Comparison of ENCODE assay signal across 1 cellular context in genomic region chr4:122921971-122922876, GRCh38.
TF ChIP-seq lines count a peak whose summit lies in the region.

TSS of gene NUDT6 (minus strand) at chr4:122922597. CDS start at chr4:122922572, 25 bp downstream.

TF ChIP-seq in HepG2, 621 proteins besides CTCF, POLR2A, EP300 and RAD21 (continued from another document and continues in another):
- TF ChIP-seq, protein P1, sequence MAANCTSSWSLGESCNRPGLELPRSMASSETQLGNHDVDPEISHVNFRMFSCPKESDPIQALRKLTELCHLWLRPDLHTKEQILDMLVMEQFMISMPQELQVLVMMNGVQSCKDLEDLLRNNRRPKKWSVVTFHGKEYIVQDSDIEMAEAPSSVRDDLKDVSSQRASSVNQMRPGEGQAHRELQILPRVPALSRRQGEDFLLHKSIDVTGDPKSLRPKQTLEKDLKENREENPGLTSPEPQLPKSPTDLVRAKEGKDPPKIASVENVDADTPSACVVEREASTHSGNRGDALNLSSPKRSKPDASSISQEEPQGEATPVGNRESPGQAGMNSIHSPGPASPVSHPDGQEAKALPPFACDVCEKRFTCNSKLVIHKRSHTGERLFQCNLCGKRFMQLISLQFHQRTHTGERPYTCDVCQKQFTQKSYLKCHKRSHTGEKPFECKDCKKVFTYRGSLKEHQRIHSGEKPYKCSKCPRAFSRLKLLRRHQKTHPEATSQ (CRISPR knock-in tag; IDR thresholded peaks at IDR 0.05; ENCODE audit: borderline replicate concordance) = no peak
- TF ChIP-seq ZNF282 (IDR thresholded peaks at IDR 0.05; ENCODE audit: partially characterized antibody) (no peak), ZFP36L1 (CRISPR knock-in tag; IDR thresholded peaks at IDR 0.05) (no peak; the same call in 1 of the 2 replicates), ZNF256 (CRISPR knock-in tag; conservative IDR thresholded peaks at IDR 0.05) (no peak), GATAD2A (CRISPR knock-in tag; IDR thresholded peaks at IDR 0.05) (no peak; the same call in 1 of the 2 replicates), NAIF1 (CRISPR knock-in tag; IDR thresholded peaks at IDR 0.05; ENCODE audit: borderline replicate concordance) (peak; percentile 82), ATF6 (CRISPR knock-in tag; conservative IDR thresholded peaks at IDR 0.05) (no peak), PRPF4 (IDR thresholded peaks at IDR 0.05; ENCODE audit: low read depth, low read length, poor library complexity, severe bottlenecking) (no peak), ZNF563 (CRISPR knock-in tag; IDR thresholded peaks at IDR 0.05) (no peak), RBAK (CRISPR knock-in tag; IDR thresholded peaks at IDR 0.05) (no peak), IRF2 (CRISPR knock-in tag; IDR thresholded peaks at IDR 0.05) (no peak; the same call in 1 of the 2 replicates), ARID2 (CRISPR knock-in tag; IDR thresholded peaks at IDR 0.05; ENCODE audit: borderline replicate concordance) (0 out of 2 replicates have a peak, but pooled peaks have one; percentile 78), GLI4 (CRISPR knock-in tag; IDR thresholded peaks at IDR 0.05; ENCODE audit: borderline replicate concordance) (no peak), CHD4 (IDR thresholded peaks at IDR 0.05; ENCODE audit: borderline replicate concordance, low read length) (no peak), ZNF460 (CRISPR knock-in tag; IDR thresholded peaks at IDR 0.05; ENCODE audit: borderline replicate concordance) (no peak), ZNF543 (CRISPR knock-in tag; IDR thresholded peaks at IDR 0.05) (no peak; the same call in 1 of the 2 replicates), POLR2G (IDR thresholded peaks at IDR 0.05; ENCODE audit: low read depth, low read length) (peak; percentile 83), RXRA (CRISPR knock-in tag; IDR thresholded peaks at IDR 0.05) (peak; percentile 54; the same call in 1 of the 2 replicates), FOXO1 (CRISPR knock-in tag; IDR thresholded peaks at IDR 0.05) (no peak), ZNF879 (CRISPR knock-in tag; IDR thresholded peaks at IDR 0.05) (no peak), RARA (CRISPR knock-in tag; IDR thresholded peaks at IDR 0.05) (no peak), ZNF274 (CRISPR knock-in tag; IDR thresholded peaks at IDR 0.05) (no peak; the same call in none of the 2 replicates), ZC3H13 (CRISPR knock-in tag; IDR thresholded peaks at IDR 0.05) (peak; percentile 68; the same call in 1 of the 2 replicates), EHMT2 (IDR thresholded peaks at IDR 0.05; ENCODE audit: borderline replicate concordance, low read depth, low read length) (no peak), NFE2L1 (CRISPR knock-in tag; IDR thresholded peaks at IDR 0.05; ENCODE audit: borderline replicate concordance) (no peak), HNF4A (CRISPR knock-in tag; IDR thresholded peaks at IDR 0.05) (peak; percentile 22), IKZF5 (CRISPR knock-in tag; IDR thresholded peaks at IDR 0.05) (peak; percentile 63), POGK (CRISPR knock-in tag; conservative IDR thresholded peaks at IDR 0.05) (peak; percentile 91), ELF4 (CRISPR knock-in tag; IDR thresholded peaks at IDR 0.05; ENCODE audit: borderline replicate concordance) (peak; percentile 20; the same call in 1 of the 2 replicates), ZSCAN30 (CRISPR knock-in tag; IDR thresholded peaks at IDR 0.05) (peak; percentile 88), REPIN1 (CRISPR knock-in tag; IDR thresholded peaks at IDR 0.05; ENCODE audit: borderline replicate concordance, low read depth) (peak; percentile 32; the same call in 1 of the 2 replicates), ZNF382 (CRISPR knock-in tag; IDR thresholded peaks at IDR 0.05; ENCODE audit: borderline replicate concordance) (no peak), ZNF33A (CRISPR knock-in tag; IDR thresholded peaks at IDR 0.05; ENCODE audit: borderline replicate concordance) (no peak), MAF1 (CRISPR knock-in tag; IDR thresholded peaks at IDR 0.05; ENCODE audit: borderline replicate concordance) (no peak), HOXD1 (CRISPR knock-in tag; IDR thresholded peaks at IDR 0.05) (no peak), ZNF83 (CRISPR knock-in tag; IDR thresholded peaks at IDR 0.05; ENCODE audit: borderline replicate concordance) (peak; percentile 53; the same call in 1 of the 2 replicates)
- TF ChIP-seq, protein P2, sequence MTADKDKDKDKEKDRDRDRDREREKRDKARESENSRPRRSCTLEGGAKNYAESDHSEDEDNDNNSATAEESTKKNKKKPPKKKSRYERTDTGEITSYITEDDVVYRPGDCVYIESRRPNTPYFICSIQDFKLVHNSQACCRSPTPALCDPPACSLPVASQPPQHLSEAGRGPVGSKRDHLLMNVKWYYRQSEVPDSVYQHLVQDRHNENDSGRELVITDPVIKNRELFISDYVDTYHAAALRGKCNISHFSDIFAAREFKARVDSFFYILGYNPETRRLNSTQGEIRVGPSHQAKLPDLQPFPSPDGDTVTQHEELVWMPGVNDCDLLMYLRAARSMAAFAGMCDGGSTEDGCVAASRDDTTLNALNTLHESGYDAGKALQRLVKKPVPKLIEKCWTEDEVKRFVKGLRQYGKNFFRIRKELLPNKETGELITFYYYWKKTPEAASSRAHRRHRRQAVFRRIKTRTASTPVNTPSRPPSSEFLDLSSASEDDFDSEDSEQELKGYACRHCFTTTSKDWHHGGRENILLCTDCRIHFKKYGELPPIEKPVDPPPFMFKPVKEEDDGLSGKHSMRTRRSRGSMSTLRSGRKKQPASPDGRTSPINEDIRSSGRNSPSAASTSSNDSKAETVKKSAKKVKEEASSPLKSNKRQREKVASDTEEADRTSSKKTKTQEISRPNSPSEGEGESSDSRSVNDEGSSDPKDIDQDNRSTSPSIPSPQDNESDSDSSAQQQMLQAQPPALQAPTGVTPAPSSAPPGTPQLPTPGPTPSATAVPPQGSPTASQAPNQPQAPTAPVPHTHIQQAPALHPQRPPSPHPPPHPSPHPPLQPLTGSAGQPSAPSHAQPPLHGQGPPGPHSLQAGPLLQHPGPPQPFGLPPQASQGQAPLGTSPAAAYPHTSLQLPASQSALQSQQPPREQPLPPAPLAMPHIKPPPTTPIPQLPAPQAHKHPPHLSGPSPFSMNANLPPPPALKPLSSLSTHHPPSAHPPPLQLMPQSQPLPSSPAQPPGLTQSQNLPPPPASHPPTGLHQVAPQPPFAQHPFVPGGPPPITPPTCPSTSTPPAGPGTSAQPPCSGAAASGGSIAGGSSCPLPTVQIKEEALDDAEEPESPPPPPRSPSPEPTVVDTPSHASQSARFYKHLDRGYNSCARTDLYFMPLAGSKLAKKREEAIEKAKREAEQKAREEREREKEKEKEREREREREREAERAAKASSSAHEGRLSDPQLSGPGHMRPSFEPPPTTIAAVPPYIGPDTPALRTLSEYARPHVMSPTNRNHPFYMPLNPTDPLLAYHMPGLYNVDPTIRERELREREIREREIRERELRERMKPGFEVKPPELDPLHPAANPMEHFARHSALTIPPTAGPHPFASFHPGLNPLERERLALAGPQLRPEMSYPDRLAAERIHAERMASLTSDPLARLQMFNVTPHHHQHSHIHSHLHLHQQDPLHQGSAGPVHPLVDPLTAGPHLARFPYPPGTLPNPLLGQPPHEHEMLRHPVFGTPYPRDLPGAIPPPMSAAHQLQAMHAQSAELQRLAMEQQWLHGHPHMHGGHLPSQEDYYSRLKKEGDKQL (CRISPR knock-in tag; IDR thresholded peaks at IDR 0.05; ENCODE audit: low read depth) = no peak
- TF ChIP-seq, protein P3, sequence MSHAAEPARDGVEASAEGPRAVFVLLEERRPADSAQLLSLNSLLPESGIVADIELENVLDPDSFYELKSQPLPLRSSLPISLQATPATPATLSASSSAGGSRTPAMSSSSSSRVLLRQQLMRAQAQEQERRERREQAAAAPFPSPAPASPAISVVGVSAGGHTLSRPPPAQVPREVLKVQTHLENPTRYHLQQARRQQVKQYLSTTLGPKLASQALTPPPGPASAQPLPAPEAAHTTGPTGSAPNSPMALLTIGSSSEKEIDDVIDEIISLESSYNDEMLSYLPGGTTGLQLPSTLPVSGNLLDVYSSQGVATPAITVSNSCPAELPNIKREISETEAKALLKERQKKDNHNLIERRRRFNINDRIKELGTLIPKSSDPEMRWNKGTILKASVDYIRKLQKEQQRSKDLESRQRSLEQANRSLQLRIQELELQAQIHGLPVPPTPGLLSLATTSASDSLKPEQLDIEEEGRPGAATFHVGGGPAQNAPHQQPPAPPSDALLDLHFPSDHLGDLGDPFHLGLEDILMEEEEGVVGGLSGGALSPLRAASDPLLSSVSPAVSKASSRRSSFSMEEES (CRISPR knock-in tag; IDR thresholded peaks at IDR 0.05) = no peak; the same call in 1 of the 2 replicates
- TF ChIP-seq, protein P4, sequence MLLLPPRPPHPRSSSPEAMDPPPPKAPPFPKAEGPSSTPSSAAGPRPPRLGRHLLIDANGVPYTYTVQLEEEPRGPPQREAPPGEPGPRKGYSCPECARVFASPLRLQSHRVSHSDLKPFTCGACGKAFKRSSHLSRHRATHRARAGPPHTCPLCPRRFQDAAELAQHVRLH (CRISPR knock-in tag; IDR thresholded peaks at IDR 0.05; ENCODE audit: borderline replicate concordance, low read depth) = no peak
- TF ChIP-seq, protein P5, sequence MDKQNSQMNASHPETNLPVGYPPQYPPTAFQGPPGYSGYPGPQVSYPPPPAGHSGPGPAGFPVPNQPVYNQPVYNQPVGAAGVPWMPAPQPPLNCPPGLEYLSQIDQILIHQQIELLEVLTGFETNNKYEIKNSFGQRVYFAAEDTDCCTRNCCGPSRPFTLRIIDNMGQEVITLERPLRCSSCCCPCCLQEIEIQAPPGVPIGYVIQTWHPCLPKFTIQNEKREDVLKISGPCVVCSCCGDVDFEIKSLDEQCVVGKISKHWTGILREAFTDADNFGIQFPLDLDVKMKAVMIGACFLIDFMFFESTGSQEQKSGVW (CRISPR knock-in tag; IDR thresholded peaks at IDR 0.05; ENCODE audit: borderline replicate concordance) = no peak
- TF ChIP-seq, protein P6, sequence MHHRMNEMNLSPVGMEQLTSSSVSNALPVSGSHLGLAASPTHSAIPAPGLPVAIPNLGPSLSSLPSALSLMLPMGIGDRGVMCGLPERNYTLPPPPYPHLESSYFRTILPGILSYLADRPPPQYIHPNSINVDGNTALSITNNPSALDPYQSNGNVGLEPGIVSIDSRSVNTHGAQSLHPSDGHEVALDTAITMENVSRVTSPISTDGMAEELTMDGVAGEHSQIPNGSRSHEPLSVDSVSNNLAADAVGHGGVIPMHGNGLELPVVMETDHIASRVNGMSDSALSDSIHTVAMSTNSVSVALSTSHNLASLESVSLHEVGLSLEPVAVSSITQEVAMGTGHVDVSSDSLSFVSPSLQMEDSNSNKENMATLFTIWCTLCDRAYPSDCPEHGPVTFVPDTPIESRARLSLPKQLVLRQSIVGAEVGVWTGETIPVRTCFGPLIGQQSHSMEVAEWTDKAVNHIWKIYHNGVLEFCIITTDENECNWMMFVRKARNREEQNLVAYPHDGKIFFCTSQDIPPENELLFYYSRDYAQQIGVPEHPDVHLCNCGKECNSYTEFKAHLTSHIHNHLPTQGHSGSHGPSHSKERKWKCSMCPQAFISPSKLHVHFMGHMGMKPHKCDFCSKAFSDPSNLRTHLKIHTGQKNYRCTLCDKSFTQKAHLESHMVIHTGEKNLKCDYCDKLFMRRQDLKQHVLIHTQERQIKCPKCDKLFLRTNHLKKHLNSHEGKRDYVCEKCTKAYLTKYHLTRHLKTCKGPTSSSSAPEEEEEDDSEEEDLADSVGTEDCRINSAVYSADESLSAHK (CRISPR knock-in tag; IDR thresholded peaks at IDR 0.05; ENCODE audit: borderline replicate concordance) = no peak
- TF ChIP-seq, protein P7, sequence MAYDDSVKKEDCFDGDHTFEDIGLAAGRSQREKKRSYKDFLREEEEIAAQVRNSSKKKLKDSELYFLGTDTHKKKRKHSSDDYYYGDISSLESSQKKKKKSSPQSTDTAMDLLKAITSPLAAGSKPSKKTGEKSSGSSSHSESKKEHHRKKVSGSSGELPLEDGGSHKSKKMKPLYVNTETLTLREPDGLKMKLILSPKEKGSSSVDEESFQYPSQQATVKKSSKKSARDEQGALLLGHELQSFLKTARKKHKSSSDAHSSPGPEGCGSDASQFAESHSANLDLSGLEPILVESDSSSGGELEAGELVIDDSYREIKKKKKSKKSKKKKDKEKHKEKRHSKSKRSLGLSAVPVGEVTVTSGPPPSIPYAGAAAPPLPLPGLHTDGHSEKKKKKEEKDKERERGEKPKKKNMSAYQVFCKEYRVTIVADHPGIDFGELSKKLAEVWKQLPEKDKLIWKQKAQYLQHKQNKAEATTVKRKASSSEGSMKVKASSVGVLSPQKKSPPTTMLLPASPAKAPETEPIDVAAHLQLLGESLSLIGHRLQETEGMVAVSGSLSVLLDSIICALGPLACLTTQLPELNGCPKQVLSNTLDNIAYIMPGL (CRISPR knock-in tag; IDR thresholded peaks at IDR 0.05; ENCODE audit: borderline replicate concordance in 1 of 2, low read depth in 1 of 2) = peak; percentile 48 to 81; a peak in 3 of 4 replicates
